ENCODE assay signal across 7 cellular contexts in genomic region chr3:188947401-188947982, GRCh38.
DNase-seq lines count a peak whose midpoint lies in the region; ATAC-seq and TF ChIP-seq lines count a peak whose summit lies in the region.

No MANE protein-coding gene starts in this region.

- intact Hi-C loops in activated CD8-positive, alpha-beta T cell treated with anti-CD3 and anti-CD28 coated beads for 36 hours (cut with micrococcal nuclease) = no loop called here

- POLR2A ChIA-PET in activated CD8-positive, alpha-beta T cell treated with anti-CD3 and anti-CD28 coated beads for 36 hours (lab: Charles Lee) = interaction anchor here (0.8 to 1.9 kb wide), 2 partner anchors 23 to 29 kb away, joined by 3 to 4 read pairs; no protein-coding TSS in a partner anchor

- H3K9me3 Mint-ChIP-seq in activated CD8-positive, alpha-beta T cell treated with anti-CD3 and anti-CD28 coated beads for 36 hours = no peaks in the 10 kb centered on the region
- no peaks in the 10 kb centered on the region for H3K9me3 Mint-ChIP-seq in nephron

- H3K36me3 Mint-ChIP-seq in activated CD8-positive, alpha-beta T cell treated with anti-CD3 and anti-CD28 coated beads for 36 hours (ENCODE audit: low read depth) = no peaks in the 10 kb centered on the region
- H3K36me3 Mint-ChIP-seq in nephron (ENCODE audit: low read depth) = no peaks in the 10 kb centered on the region

- H3K4me1 Mint-ChIP-seq in activated CD8-positive, alpha-beta T cell treated with anti-CD3 and anti-CD28 coated beads for 36 hours (ENCODE audit: low read depth) = peaks cover 25% of the 10 kb centered on the region
- H3K4me1 Mint-ChIP-seq in nephron = peaks cover 37% of the 10 kb centered on the region

- DNase-seq in G401 (ENCODE audit: low spot score) (peak; percentile 98), NCI-H187 treated with DMSO at 0.1 percent for 48 hours (lab: John Stamatoyannopoulos, UW) (peak; percentile 77), globus pallidus (ENCODE audit: low spot score) (peak; percentile 83), GM13977 (ENCODE audit: low spot score) (no peak)
- DNase-seq in activated CD8-positive, alpha-beta T cell treated with anti-CD3 and anti-CD28 coated beads for 36 hours = peak; percentile 59
- no peak for DNase-seq in activated CD4-positive, CD25-positive, alpha-beta regulatory T cell (lab: John Stamatoyannopoulos, UW)

- CTCF ChIA-PET in activated CD8-positive, alpha-beta T cell treated with anti-CD3 and anti-CD28 coated beads for 36 hours (lab: Charles Lee) = interaction anchor here (0.6 to 2.1 kb wide), 6 partner anchors 10 to 1209 kb away, joined by 3 to 7 read pairs (median 4); no protein-coding TSS in a partner anchor

- H3K27me3 Mint-ChIP-seq in activated CD8-positive, alpha-beta T cell treated with anti-CD3 and anti-CD28 coated beads for 36 hours = peaks cover 14% of the 10 kb centered on the region
- H3K27me3 Mint-ChIP-seq in nephron (ENCODE audit: low read depth) = peaks cover 3% of the 10 kb centered on the region

- peak overlapping the region; percentile 25 for H3K4me3 Mint-ChIP-seq in activated CD8-positive, alpha-beta T cell treated with anti-CD3 and anti-CD28 coated beads for 36 hours
- H3K4me3 Mint-ChIP-seq in nephron = peak overlapping the region; percentile 82 to 84 (median 82)

- H3K27ac Mint-ChIP-seq in activated CD8-positive, alpha-beta T cell treated with anti-CD3 and anti-CD28 coated beads for 36 hours = no peak overlapping the region
- peak overlapping the region; percentile 73 to 98 (median 89) for H3K27ac Mint-ChIP-seq in nephron

- peak; percentile 50 for ATAC-seq in activated CD8-positive, alpha-beta T cell treated with anti-CD3 and anti-CD28 coated beads for 36 hours

- in situ Hi-C loops in G401 (cut with HindIII; ENCODE audit: low sequenced_read_pairs) = no loop called here
- in situ Hi-C loops in GM13977 (cut with MboI; ENCODE audit: low pct_unique_long_range_greater_than_20kb, low sequenced_read_pairs, unreplicated experiment) = no loop called here

- TF ChIP-seq CTCF in activated CD8-positive, alpha-beta T cell treated with anti-CD3 and anti-CD28 coated beads for 36 hours (IDR thresholded peaks at IDR 0.05) = no peak
- peak; percentile 42 to 53 (median 50) for TF ChIP-seq CTCF in nephron (IDR thresholded peaks at IDR 0.05; ENCODE audit: unreplicated experiment in 3 of 3)
- no peak for TF ChIP-seq CTCF in GM13977 (IDR thresholded peaks at IDR 0.05; ENCODE audit: extremely low read depth, insufficient read depth, missing control alignments)

Comparison
In these comparisons a context has a peak if more than half of its experiments do, and no peak if none do; other contexts are left out.
1. DNase-seq: peak in G401 (single experiment), NCI-H187 treated with DMSO at 0.1 percent for 48 hours (single experiment), activated CD8-positive, alpha-beta T cell treated with anti-CD3 and anti-CD28 coated beads for 36 hours (single experiment) and globus pallidus (single experiment); none in activated CD4-positive, CD25-positive, alpha-beta regulatory T cell (0 of 4) and GM13977 (single experiment).
2. CTCF ChIP-seq: peak in nephron (3 of 3); none in activated CD8-positive, alpha-beta T cell treated with anti-CD3 and anti-CD28 coated beads for 36 hours (single experiment) and GM13977 (single experiment).